In genomic region chr9:129150122-129150521, GRCh38 we compare ENCODE assay signal across 16 cellular contexts. TPM values are rescaled to one million over a fixed set of nuclear protein-coding genes. Genes with fewer than 3 reads are reported as not detected.
DNase-seq lines count a peak whose midpoint lies in the region; TF ChIP-seq lines count a peak whose summit lies in the region.
"Had no signal": no experiment of that assay in that cellular context is flagged by ENCODE, and none has a peak within 500 bp of the region (broad histone marks: within the 10 kb centered on the region; RNA-seq: fewer than 3 reads in every experiment).

No MANE protein-coding gene starts in this region.

- no peak overlapping the region for H3T11ph ChIP-seq in H9 (ENCODE audit: low read length)

- no peaks in the 10 kb centered on the region for H3K79me2 ChIP-seq in H9 (ENCODE audit: insufficient read depth, low read length)

- H3K27ac Mint-ChIP-seq in CD14-positive monocyte (peak overlapping the region in 4 of 7 donors; percentile 17 to 64 (median 34)), H9 (peak overlapping the region in 2 of 3 experiments; percentile 4 to 91; a peak in 1 of 7 replicates), brain (peak overlapping the region in 3 of 5 experiments; percentile 1 to 82 (median 78)), neural crest cell (ENCODE audit: unreplicated experiment) (no peak overlapping the region)

- H3K4me1 ChIP-seq in H9 (ENCODE audit: insufficient read depth, low read length), result peaks cover 4% of the 10 kb centered on the region; the same call in 1 of the 2 replicates
- H3K4me1 ChIP-seq: BE2C had no signal

- no peak for DNase-seq in CD14-positive monocyte (ENCODE audit: low spot score)
- no peak for DNase-seq in H9
- no peak for DNase-seq in neural crest cell (ENCODE audit: low read depth, low spot score)
- no peak for DNase-seq in stimulated activated CD4-positive, alpha-beta T cell treated with anti-CD3 and anti-CD28 coated beads, Interleukin-4, amount 100 ng/mL, for 24 hours
- no peak for DNase-seq in dedifferentiated amniotic fluid mesenchymal stem cell (ENCODE audit: extremely low spot score)
- DNase-seq in NCI-H226, result no peak
- DNase-seq: BE2C; CD8-positive, alpha-beta memory T cell; DND-41; GDM1; MG63; NCI-H1092 treated with DMSO at 0.1 percent for 48 hours; NCI-H187; NCI-H446 treated with DMSO at 0.1 percent for 48 hours; NCI-H774 had no signal

- no peak overlapping the region for H3K27ac ChIP-seq in H9 (ENCODE audit: insufficient read length, low read depth, low read length)

- H3K4me2 ChIP-seq in H9 (ENCODE audit: insufficient read depth, insufficient read length, low read length), result no peak overlapping the region

- no peak overlapping the region for H2BK12ac ChIP-seq in H9 (ENCODE audit: insufficient read length, low read depth, low read length)

- no peak overlapping the region for H2BK120ac ChIP-seq in H9 (ENCODE audit: low read depth, low read length, poor library complexity, severe bottlenecking)

- H4K20me1 ChIP-seq in H9 (ENCODE audit: control insufficient read depth, insufficient read depth, insufficient read length), result no peaks in the 10 kb centered on the region

- no peak overlapping the region for H3K18ac ChIP-seq in H9 (ENCODE audit: insufficient read length, low read depth, low read length)

- H4K8ac ChIP-seq in H9 (replicated peaks; ENCODE audit: insufficient read length, low read depth, low read length), result no peak overlapping the region

- H3K4me1 Mint-ChIP-seq in CD14-positive monocyte (no peaks in the 10 kb centered on the region), H9 (peaks cover 7 to 19% of the 10 kb centered on the region in 2 experiments), brain (peaks cover 38% of the 10 kb centered on the region), neural crest cell (peaks cover 29% of the 10 kb centered on the region)
- H3K4me1 Mint-ChIP-seq: CD8-positive, alpha-beta memory T cell had no signal

- intact Hi-C loops in CD14-positive monocyte (cut with micrococcal nuclease), result no loop called here

- H2BK20ac ChIP-seq in H9 (ENCODE audit: low read depth, low read length, poor library complexity, severe bottlenecking), result no peak overlapping the region

- H3K9me3 Mint-ChIP-seq in CD14-positive monocyte, result peaks cover 0 to 2% (median 0%) of the 10 kb centered on the region in 7 donors
- no peaks in the 10 kb centered on the region for H3K9me3 Mint-ChIP-seq in H9
- no peaks in the 10 kb centered on the region for H3K9me3 Mint-ChIP-seq in brain
- H3K9me3 Mint-ChIP-seq in neural crest cell, result no peaks in the 10 kb centered on the region
- H3K9me3 Mint-ChIP-seq: CD8-positive, alpha-beta memory T cell had no signal

- H4K5ac ChIP-seq in H9 (ENCODE audit: insufficient read length, low read depth, low read length), result no peak overlapping the region

- WGBS in H9 (ENCODE audit: extremely low coverage, insufficient read length, low lambda C conversion rate), result no CpG with 5 or more reads among the region's 10 CpGs

- no peak overlapping the region for H2AK5ac ChIP-seq in H9 (ENCODE audit: insufficient read length, low read length)

- no peak overlapping the region for H4K91ac ChIP-seq in H9 (ENCODE audit: insufficient read length, low read depth, low read length)

- no peak for TF ChIP-seq CTCF in CD14-positive monocyte (IDR thresholded peaks at IDR 0.05)
- TF ChIP-seq CTCF in H9 (conservative IDR thresholded peaks at IDR 0.05), result no peak
- no peak for TF ChIP-seq CTCF in brain (conservative IDR thresholded peaks at IDR 0.05)
- TF ChIP-seq CTCF in neural crest cell (conservative IDR thresholded peaks at IDR 0.05), result no peak

- no peaks in the 10 kb centered on the region for H3K23me2 ChIP-seq in H9 (ENCODE audit: insufficient read length, low read depth, low read length, poor library complexity, severe bottlenecking)

- no peak overlapping the region for H3K14ac ChIP-seq in H9 (ENCODE audit: insufficient read depth, low read length)

- no peak overlapping the region for H2BK5ac ChIP-seq in H9 (ENCODE audit: insufficient read length, low read length)

- H3K9me3 ChIP-seq in H9 (ENCODE audit: control insufficient read depth, low read depth, low read length), result no peaks in the 10 kb centered on the region
- H3K9me3 ChIP-seq: BE2C, MG63 had no signal

- H3K4ac ChIP-seq in H9 (ENCODE audit: low read depth, low read length), result no peak overlapping the region

- peaks cover 0 to 4% (median 1%) of the 10 kb centered on the region in 3 donors for H3K27me3 Mint-ChIP-seq in CD14-positive monocyte (ENCODE audit: low read depth in 3 of 3)
- no peaks in the 10 kb centered on the region for H3K27me3 Mint-ChIP-seq in H9 (ENCODE audit: low read depth)
- no peaks in the 10 kb centered on the region for H3K27me3 Mint-ChIP-seq in brain
- no peaks in the 10 kb centered on the region for H3K27me3 Mint-ChIP-seq in neural crest cell (ENCODE audit: low read depth)

- no peak overlapping the region for H3K56ac ChIP-seq in H9 (ENCODE audit: insufficient read length, low read depth, low read length)

- no peak overlapping the region for H2AFZ ChIP-seq in H9 (ENCODE audit: low read length)

- no peak overlapping the region for H3K23ac ChIP-seq in H9 (ENCODE audit: insufficient read length, low read depth, low read length)

- H3K4me3 Mint-ChIP-seq in CD14-positive monocyte, result no peak overlapping the region
- H3K4me3 Mint-ChIP-seq in H9, result no peak overlapping the region; a peak in 1 of 5 replicates
- no peak overlapping the region for H3K4me3 Mint-ChIP-seq in brain
- peak overlapping the region; percentile 32 for H3K4me3 Mint-ChIP-seq in neural crest cell
- H3K4me3 Mint-ChIP-seq: CD8-positive, alpha-beta memory T cell had no signal

- H3K36me3 Mint-ChIP-seq in CD14-positive monocyte, result peaks cover 57 to 63% of the 10 kb centered on the region in 2 donors
- peaks cover 9 to 33% (median 26%) of the 10 kb centered on the region in 3 experiments; a peak in 6 of 7 replicates for H3K36me3 Mint-ChIP-seq in H9 (ENCODE audit: insufficient read depth in 1 of 3, low read depth in 3 of 3)
- H3K36me3 Mint-ChIP-seq in brain, result peaks cover 12% of the 10 kb centered on the region
- H3K36me3 Mint-ChIP-seq in neural crest cell (ENCODE audit: low read depth), result no peaks in the 10 kb centered on the region

- H3K9ac ChIP-seq in H9 (ENCODE audit: extremely low read depth, insufficient read length, low read length), result no peak overlapping the region

- H3K79me1 ChIP-seq in H9 (ENCODE audit: insufficient read depth, low read depth, low read length, poor library complexity, severe bottlenecking), result no peaks in the 10 kb centered on the region

- H2BK15ac ChIP-seq in H9 (ENCODE audit: low read depth, low read length), result no peak overlapping the region

- no peaks in the 10 kb centered on the region for H3K27me3 ChIP-seq in H9 (ENCODE audit: insufficient read depth, low read length)
- H3K27me3 ChIP-seq: BE2C, MG63 had no signal

RNA-seq across cellular contexts. Expression of gene IER5L, which starts 27.9 kb away (rescaled TPM):
- under 1 TPM; 0.36 to 0.79 TPM for polyA plus RNA-seq in CD14-positive monocyte
- total RNA-seq in H9 (2021), result 1.0 and 1.3 TPM in 2 replicates
- 9.6 TPM for polyA plus RNA-seq in brain (ENCODE audit: insufficient read depth, low read depth, low replicate concordance)
- total RNA-seq in neural crest cell, result 19.1 and 19.9 TPM in 2 replicates

RNA-seq across cellular contexts. Expression of gene PTPA, which starts 38.9 kb away (rescaled TPM):
- polyA plus RNA-seq in CD14-positive monocyte (10 to 100 TPM; 11.7 to 12.4 TPM), brain (ENCODE audit: insufficient read depth, low read depth, low replicate concordance) (334 TPM)
- total RNA-seq in H9 (2021) (140 and 145 TPM in 2 replicates), neural crest cell (136 and 144 TPM in 2 replicates)

RNA-seq across cellular contexts. Expression of gene CRAT, which starts 39.5 kb away (rescaled TPM):
- 10 to 100 TPM; 12.2 to 15.0 TPM for polyA plus RNA-seq in CD14-positive monocyte
- total RNA-seq in H9 (2021), result 15.0 and 15.7 TPM in 2 replicates
- 75.0 TPM for polyA plus RNA-seq in brain (ENCODE audit: insufficient read depth, low read depth, low replicate concordance)
- total RNA-seq in neural crest cell, result 24.9 and 26.0 TPM in 2 replicates
